9 cellular contexts compared by ENCODE assay signal in the genomic region with DNA sequence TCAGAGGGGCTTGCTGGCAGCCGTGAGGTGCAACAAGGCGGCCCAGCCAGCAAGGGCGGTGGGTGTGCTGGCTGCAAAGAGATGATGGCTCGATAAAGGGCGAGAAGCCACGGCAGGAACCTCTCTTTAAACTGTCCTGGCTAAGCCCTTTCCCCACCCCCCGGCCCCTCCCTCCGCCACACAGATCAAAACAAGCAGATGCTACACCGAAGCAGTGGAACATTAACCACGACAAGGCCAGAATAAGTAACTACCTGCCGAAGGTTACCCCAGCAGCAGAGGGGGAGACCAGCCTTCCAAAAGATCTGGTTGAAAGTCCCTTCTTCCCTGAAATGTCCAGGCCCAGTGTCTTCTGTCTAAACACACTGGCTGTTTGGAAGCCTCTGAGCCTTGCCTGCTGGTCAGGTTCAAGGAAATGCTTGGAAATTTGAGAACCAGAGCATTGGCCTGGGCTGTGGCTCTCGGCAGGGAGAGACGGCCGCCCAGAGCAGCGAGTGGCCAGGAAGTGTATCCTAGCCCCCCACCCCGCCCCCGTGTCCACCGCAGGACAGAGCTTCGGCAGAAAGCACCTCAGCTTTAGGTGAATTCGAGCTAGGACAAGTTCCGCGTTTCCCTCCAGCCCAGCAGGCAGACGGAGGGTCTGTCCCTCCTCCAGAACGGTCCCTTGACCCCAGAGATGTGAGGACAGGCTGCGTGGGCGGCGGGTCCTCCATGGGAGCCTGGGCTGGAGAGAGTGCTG. TPM values are rescaled to one million over a fixed set of nuclear protein-coding genes. Genes with fewer than 3 reads are reported as not detected.
DNase-seq lines count a peak whose midpoint lies in the region; ATAC-seq, FAIRE-seq and TF ChIP-seq lines count a peak whose summit lies in the region.
"Had no signal": no experiment of that assay in that cellular context is flagged by ENCODE, and none has a peak within 500 bp of the region (broad histone marks: within the 10 kb centered on the region; RNA-seq: fewer than 3 reads in every experiment).

No MANE protein-coding gene starts in this region.

- FAIRE-seq in H54 (lab: Jason Lieb, UNC) = no peak

- H3K9me3 ChIP-seq in spleen = no peaks in the 10 kb centered on the region

- H3K27ac ChIP-seq in spleen = peak overlapping the region in 1 of 8 donors; percentile 55

- H3K36me3 ChIP-seq in spleen = peaks cover 0 to 40% (median 8%) of the 10 kb centered on the region in 6 donors

- ATAC-seq in GM19035 (IDR thresholded peaks at IDR 0.05; ENCODE audit: unreplicated experiment) = no peak

- intact Hi-C loops in spleen (cut with DNase I; ENCODE audit: low total_unique reads) = no loop called here

- 68 to 72% (median 71%) methylated on average over 20 to 27 of the region's 27 CpGs for WGBS in spleen, 5 donors

- peaks cover 0 to 67% (median 35%) of the 10 kb centered on the region in 7 donors for H3K27me3 ChIP-seq in spleen (replicated peaks in 1 of 7)

- TF ChIP-seq POLR2A in H54 (IDR thresholded peaks at IDR 0.05; ENCODE audit: low read depth, low read length) (no peak), spleen (IDR thresholded peaks at IDR 0.05) (no peak)

- TF ChIP-seq CTCF in spleen (IDR thresholded peaks at IDR 0.05 in 8 of 11, conservative IDR thresholded peaks at IDR 0.05 in 3 of 11) = no peak

- H3K4me1 ChIP-seq in spleen = peaks cover 0 to 52% (median 26%) of the 10 kb centered on the region in 6 donors

- peak overlapping the region; percentile 14 to 81 (median 58) for H3K4me3 ChIP-seq in spleen

- DNase-seq in H54 (ENCODE audit: insufficient read length, low spot score) = peak; percentile 78
- peak; percentile 77 for DNase-seq in astrocyte of the hippocampus (ENCODE audit: low read depth, low spot score)
- peak; percentile 80 for DNase-seq in islet precursor cell
- DNase-seq in spleen = no peak
- no peak for DNase-seq in NCI-H1930 (lab: John Stamatoyannopoulos, UW)
- DNase-seq in RKO (ENCODE audit: low spot score) = no peak
- DNase-seq in germinal center (ENCODE audit: low spot score) = no peak
- DNase-seq: NK-92 treated with Interleukin-12 subunit alpha and Interleukin-12 subunit beta, amount 100 ng/mL, for 24 hours had no signal

RNA-seq across cellular contexts. Expression of gene FAM20C, which starts 2.1 kb away (rescaled TPM):
- total RNA-seq in spleen = 10 to 100 TPM in 5 of 7 donors, 1 to 10 TPM in 2; 8.8 to 27.3 (median 14.9) TPM
- polyA plus RNA-seq in spleen = 10 to 100 TPM in 2 of 3 donors, 1 to 10 TPM in 1; 6.9 to 15.8 (median 10.5) TPM

Comparison
In these comparisons a context has a peak if more than half of its experiments do, and no peak if none do; other contexts are left out.
1. DNase-seq: peak in H54 (single experiment), astrocyte of the hippocampus (single experiment) and islet precursor cell (single experiment); none in spleen (single experiment), NCI-H1930 (0 of 2), RKO (single experiment) and germinal center (single experiment).